ENCODE assay signal across 1 cellular context in genomic region chr9:96137666-96138429, GRCh38.
TF ChIP-seq lines count a peak whose summit lies in the region.

No MANE protein-coding gene starts in this region.

TF ChIP-seq in A549, 52 proteins besides CTCF, POLR2A, EP300 and RAD21 (continued from another document):
- TF ChIP-seq E2F6 (IDR thresholded peaks at IDR 0.05; ENCODE audit: borderline replicate concordance, low read depth) (no peak), EHMT2 (IDR thresholded peaks at IDR 0.05; ENCODE audit: low read depth) (no peak)
- TF ChIP-seq, protein P1, sequence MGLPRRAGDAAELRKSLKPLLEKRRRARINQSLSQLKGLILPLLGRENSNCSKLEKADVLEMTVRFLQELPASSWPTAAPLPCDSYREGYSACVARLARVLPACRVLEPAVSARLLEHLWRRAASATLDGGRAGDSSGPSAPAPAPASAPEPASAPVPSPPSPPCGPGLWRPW (IDR thresholded peaks at IDR 0.05): no peak
TF ChIP-seq in A549: peak in this region for 0.
